In genomic region chr4:1348014-1348513, GRCh38 we compare ENCODE assay signal across 8 cellular contexts. TPM values are rescaled to one million over a fixed set of nuclear protein-coding genes. Genes with fewer than 3 reads are reported as not detected.
DNase-seq lines count a peak whose midpoint lies in the region; ATAC-seq and TF ChIP-seq lines count a peak whose summit lies in the region.

No MANE protein-coding gene starts in this region.

- TF ChIP-seq CTCF in GM06990 (IDR thresholded peaks at IDR 0.05; ENCODE audit: insufficient read depth, low read length, poor library complexity, severe bottlenecking) (no peak), SU-DHL-6 (IDR thresholded peaks at IDR 0.05; ENCODE audit: insufficient read depth, low read length, poor library complexity, severe bottlenecking) (no peak), fibroblast of mammary gland (conservative IDR thresholded peaks at IDR 0.05; ENCODE audit: control insufficient read depth, insufficient read depth, low read depth, low read length) (no peak), psoas muscle (IDR thresholded peaks at IDR 0.05) (no peak)

- peaks cover 15% of the 10 kb centered on the region for H3K4me1 ChIP-seq in psoas muscle

- no peak for ATAC-seq in psoas muscle
- no peak for ATAC-seq in HG03039 (IDR thresholded peaks at IDR 0.05; ENCODE audit: unreplicated experiment)
- no peak for ATAC-seq in GM19452 (IDR thresholded peaks at IDR 0.05; ENCODE audit: unreplicated experiment)

- 62 to 70% (median 69%) methylated on average over 12 of the region's 12 CpGs for whole genome bisulfite sequencing in psoas muscle, 3 donors

- H3K27me3 ChIP-seq in GM06990 (replicated peaks; ENCODE audit: control insufficient read depth, insufficient read depth, low read length) (no peaks in the 10 kb centered on the region), SU-DHL-6 (ENCODE audit: low read length) (no peaks in the 10 kb centered on the region), psoas muscle (ENCODE audit: insufficient read depth in 3 of 3, low read length in 2 of 3) (no peaks in the 10 kb centered on the region)

- 0 out of 2 replicates have a peak, but pooled peaks cover 8% of the 10 kb centered on the region for H3K79me2 ChIP-seq in SU-DHL-6 (ENCODE audit: insufficient read depth, low read length)

- no peak for DNase-seq in GM06990 (ENCODE audit: extremely low read depth, insufficient read length)
- DNase-seq in fibroblast of mammary gland (ENCODE audit: low read depth): no peak
- no peak for DNase-seq in psoas muscle
- no peak for DNase-seq in occipital lobe (lab: John Stamatoyannopoulos, UW)
- no peak for DNase-seq in stimulated activated CD4-positive, alpha-beta T cell treated with anti-CD3 and anti-CD28 coated beads, Interleukin-12 subunit alpha, Interleukin-12 subunit beta, amount 100 ng/mL, for 4 hours

- H3K4me3 ChIP-seq in GM06990 (replicated peaks; ENCODE audit: low read depth, low read length): peak overlapping the region; percentile 76
- peak overlapping the region; percentile 79 for H3K4me3 ChIP-seq in SU-DHL-6 (ENCODE audit: insufficient read depth, low read length, poor library complexity, severe bottlenecking)
- peak overlapping the region; percentile 57 for H3K4me3 ChIP-seq in fibroblast of mammary gland (ENCODE audit: control insufficient read depth, low read depth, low read length)
- H3K4me3 ChIP-seq in psoas muscle: peak overlapping the region; percentile 95

- no peaks in the 10 kb centered on the region for H3K9me2 ChIP-seq in SU-DHL-6 (replicated peaks; ENCODE audit: insufficient read depth, low read length)

- H3K4me2 ChIP-seq in SU-DHL-6 (ENCODE audit: low read depth, low read length, poor library complexity, severe bottlenecking): peak overlapping the region; percentile 67

- H3K36me3 ChIP-seq in GM06990 (ENCODE audit: control insufficient read depth, insufficient read depth, low read length) (peaks cover 13% of the 10 kb centered on the region), SU-DHL-6 (ENCODE audit: low read length) (no peaks in the 10 kb centered on the region), psoas muscle (ENCODE audit: insufficient read depth in 1 of 2, low read depth in 1 of 2) (peaks cover 0 to 26% of the 10 kb centered on the region in 2 donors)

- peak overlapping the region; percentile 21 for H2AFZ ChIP-seq in SU-DHL-6 (ENCODE audit: low read depth, low read length, severe bottlenecking)

- intact Hi-C loops in psoas muscle (cut with DNase I): loop anchor here (5.0 kb wide), 1 partner anchor 56 kb away; no protein-coding TSS in a partner anchor

- peak overlapping the region; percentile 75 for H3K9ac ChIP-seq in SU-DHL-6 (ENCODE audit: low read length)

- H3K27ac ChIP-seq in SU-DHL-6 (ENCODE audit: low read depth, low read length) (peak overlapping the region; percentile 53; the same call in 1 of the 2 replicates), psoas muscle (peak overlapping the region; percentile 100)

- no peaks in the 10 kb centered on the region for H3K9me3 ChIP-seq in SU-DHL-6 (ENCODE audit: insufficient read depth, low read length)
- H3K9me3 ChIP-seq in psoas muscle: no peaks in the 10 kb centered on the region

- no peaks in the 10 kb centered on the region for H4K20me1 ChIP-seq in SU-DHL-6 (ENCODE audit: low read depth, low read length)

- no peaks in the 10 kb centered on the region for H3F3A ChIP-seq in SU-DHL-6 (ENCODE audit: insufficient read depth)

RNA-seq across cellular contexts. Expression of gene UVSSA, which starts 1.1 kb away (rescaled TPM):
- total RNA-seq in psoas muscle (1 to 10 TPM; 6.3 to 9.4 (median 8.3) TPM), occipital lobe (9.5 TPM)
- 1 to 10 TPM; 1.9 to 9.3 (median 3.6) TPM for polyA plus RNA-seq in psoas muscle

RNA-seq across cellular contexts. Expression of gene NKX1-1, which starts 58.2 kb away (rescaled TPM):
- not detected for total RNA-seq in psoas muscle
- polyA plus RNA-seq in psoas muscle: not detected
- not detected for total RNA-seq in occipital lobe

RNA-seq across cellular contexts. Expression of gene MAEA, which starts 58.4 kb away (rescaled TPM):
- 10 to 100 TPM; 26.7 to 39.6 (median 33.2) TPM for total RNA-seq in psoas muscle
- 10 to 100 TPM; 30.3 to 41.6 (median 38.9) TPM for polyA plus RNA-seq in psoas muscle
- 27.9 TPM for total RNA-seq in occipital lobe
